Comparison of ENCODE assay signal across 8 cellular contexts in genomic region chr2:1938986-1939385, GRCh38.
"Had no signal": no experiment of that assay in that cellular context is flagged by ENCODE, and none has a peak within 500 bp of the region (broad histone marks: within the 10 kb centered on the region; RNA-seq: fewer than 3 reads in every experiment).

No MANE protein-coding gene starts in this region.

- H2AFZ ChIP-seq: GM23248, GM23338 had no signal

- H3K4me3 ChIP-seq: GM23248, GM23338, HAP-1 had no signal

- H3K4me2 ChIP-seq: GM23338 had no signal

- H3K9me3 ChIP-seq: HAP-1 had no signal

- H3K9ac ChIP-seq: GM23248 had no signal

- H3K27ac ChIP-seq: GM23248 had no signal

- H3K4me1 ChIP-seq: HAP-1 had no signal

- DNase-seq: GM23248, GOT3, H7, H9, HCEC 1CT, HFFc6 had no signal

- H3K36me3 ChIP-seq: HAP-1 had no signal
